14 cellular contexts compared by ENCODE assay signal in genomic region chr16:65524997-65525396, GRCh38.
DNase-seq lines count a peak whose midpoint lies in the region; ATAC-seq and TF ChIP-seq lines count a peak whose summit lies in the region.
"Had no signal": no experiment of that assay in that cellular context is flagged by ENCODE, and none has a peak within 500 bp of the region (broad histone marks: within the 10 kb centered on the region; RNA-seq: fewer than 3 reads in every experiment).

No MANE protein-coding gene starts in this region.

- H3K4me3 ChIP-seq in brain microvascular endothelial cell (ENCODE audit: low read depth, low read length) (no peak overlapping the region), left lung (no peak overlapping the region)
- H3K4me3 ChIP-seq: suprapubic skin had no signal

- no peaks in the 10 kb centered on the region for H3K36me3 ChIP-seq in brain microvascular endothelial cell (replicated peaks)
- H3K36me3 ChIP-seq in left lung: no peaks in the 10 kb centered on the region
- H3K36me3 ChIP-seq: neutrophil, suprapubic skin had no signal

- H3K9me3 ChIP-seq in left lung: peaks cover 0 to 9% of the 10 kb centered on the region in 2 donors
- H3K9me3 ChIP-seq: neutrophil had no signal

- H3K27ac ChIP-seq in brain microvascular endothelial cell (peak overlapping the region; percentile 96), left lung (no peak overlapping the region)
- H3K27ac ChIP-seq: neutrophil, suprapubic skin had no signal

- peak; percentile 43 for ATAC-seq in left ventricle myocardium superior
- ATAC-seq in Right ventricle myocardium inferior: no peak
- ATAC-seq in left lung: peak; percentile 47
- no peak for ATAC-seq in HG03571 (IDR thresholded peaks at IDR 0.05; ENCODE audit: unreplicated experiment)
- ATAC-seq: activated CD4-positive, alpha-beta T cell treated with anti-CD3 and anti-CD28 coated beads for 36 hours; left colon had no signal

- intact Hi-C loops in left ventricle myocardium superior (cut with micrococcal nuclease) (no loop called here), Right ventricle myocardium inferior (cut with DNase I) (no loop called here), left lung (cut with DNase I) (no loop called here)

- H3K27me3 ChIP-seq in brain microvascular endothelial cell (replicated peaks) (no peaks in the 10 kb centered on the region), left lung (no peaks in the 10 kb centered on the region)
- H3K27me3 ChIP-seq: suprapubic skin had no signal

- TF ChIP-seq CTCF in brain microvascular endothelial cell (IDR thresholded peaks at IDR 0.05; ENCODE audit: low read depth, low read length, missing control alignments): no peak
- no peak for TF ChIP-seq CTCF in left lung (IDR thresholded peaks at IDR 0.05)

- DNase-seq in left ventricle myocardium superior (no peak), Right ventricle myocardium inferior (ENCODE audit: missing footprints) (no peak), brain microvascular endothelial cell (peak; percentile 98), left lung (peak in 1 of 2 donors; percentile 37), NCI-H748 treated with DMSO at 0.1 percent for 48 hours (lab: John Stamatoyannopoulos, UW) (no peak), HUDEP-2 (lab: John Stamatoyannopoulos, UW; ENCODE audit: unreplicated experiment in 76 of 76) (no peak), RPMI8226 (no peak)
- DNase-seq: activated CD4-positive, alpha-beta T cell treated with anti-CD3 and anti-CD28 coated beads for 36 hours; NCI-H2171 treated with DMSO at 0.1 percent for 48 hours; stimulated activated CD4-positive, alpha-beta T cell treated with anti-CD3 and anti-CD28 coated beads, Interleukin-12 subunit alpha, Interleukin-12 subunit beta, amount 100 ng/mL, for 4 hours had no signal

- in situ Hi-C loops in brain microvascular endothelial cell (cut with HindIII; ENCODE audit: low pct_ligation_motif_present, low sequenced_read_pairs): no loop called here

- no peaks in the 10 kb centered on the region for H3K4me1 ChIP-seq in left lung
- H3K4me1 ChIP-seq: suprapubic skin had no signal

Comparison
In these comparisons a context has a peak if more than half of its experiments do, and no peak if none do; other contexts are left out.
1. ATAC-seq: peak in left ventricle myocardium superior (single experiment) and left lung (single experiment); none in Right ventricle myocardium inferior (single experiment) and HG03571 (single experiment).